ENCODE assay signal across 14 cellular contexts in genomic region chr3:80233576-80233975, GRCh38.
DNase-seq lines count a peak whose midpoint lies in the region; ATAC-seq and TF ChIP-seq lines count a peak whose summit lies in the region.
"Had no signal": no experiment of that assay in that cellular context is flagged by ENCODE, and none has a peak within 500 bp of the region (broad histone marks: within the 10 kb centered on the region; RNA-seq: fewer than 3 reads in every experiment).

No MANE protein-coding gene starts in this region.

- H3K4me3 ChIP-seq in RWPE2 (ENCODE audit: severe bottlenecking) (no peak overlapping the region), left lung (no peak overlapping the region)

- peaks cover 2% of the 10 kb centered on the region for H3K27me3 ChIP-seq in RWPE2 (ENCODE audit: insufficient read depth, poor library complexity, severe bottlenecking)
- no peaks in the 10 kb centered on the region for H3K27me3 ChIP-seq in left lung

- TF ChIP-seq CTCF in RWPE2 (IDR thresholded peaks at IDR 0.05; ENCODE audit: poor library complexity, severe bottlenecking) (no peak), left lung (IDR thresholded peaks at IDR 0.05) (no peak)

- H3K4me1 ChIP-seq in RWPE2 (ENCODE audit: insufficient read depth, poor library complexity, severe bottlenecking) = peaks cover 33% of the 10 kb centered on the region
- H3K4me1 ChIP-seq in left lung = no peaks in the 10 kb centered on the region

- ATAC-seq in RWPE2 (ENCODE audit: low read depth) = peak; percentile 60
- no peak for ATAC-seq in left lung
- ATAC-seq in GM21360 (IDR thresholded peaks at IDR 0.05; ENCODE audit: unreplicated experiment) = no peak

- DNase-seq in HCEC 1CT = peak; percentile 5
- DNase-seq in RWPE2 (ENCODE audit: low spot score) = no peak
- DNase-seq in epithelial cell of prostate (ENCODE audit: low read depth, low spot score) = peak; percentile 3
- DNase-seq in renal cortical epithelial cell (ENCODE audit: low read depth) = peak; percentile 17
- DNase-seq in left lung = no peak
- no peak for DNase-seq in activated naive CD4-positive, alpha-beta T cell (lab: John Stamatoyannopoulos, UW)
- DNase-seq: CD8-positive, alpha-beta memory T cell; MV-4-11; NCI-H1436; NCI-H2081; NCI-H2227 treated with DMSO at 0.1 percent for 48 hours; NCI-H526 treated with DMSO at 0.1 percent for 48 hours; SHP77 had no signal

- peak overlapping the region; percentile 83 for H3K27ac ChIP-seq in RWPE2 (ENCODE audit: poor library complexity, severe bottlenecking)
- no peak overlapping the region for H3K27ac ChIP-seq in epithelial cell of prostate
- no peak overlapping the region for H3K27ac ChIP-seq in left lung

- intact Hi-C loops in left lung (cut with DNase I) = no loop called here

- H3K36me3 ChIP-seq in RWPE2 (ENCODE audit: low read depth) (no peaks in the 10 kb centered on the region), left lung (no peaks in the 10 kb centered on the region)

- no peaks in the 10 kb centered on the region for H3K9me3 ChIP-seq in RWPE2 (ENCODE audit: severe bottlenecking)
- H3K9me3 ChIP-seq in left lung = peaks cover 0 to 4% of the 10 kb centered on the region in 2 donors

Comparison
In these comparisons a context has a peak if more than half of its experiments do, and no peak if none do; other contexts are left out.
1. DNase-seq: peak in HCEC 1CT (single experiment), epithelial cell of prostate (single experiment) and renal cortical epithelial cell (single experiment); none in RWPE2 (single experiment), left lung (0 of 2) and activated naive CD4-positive, alpha-beta T cell (0 of 4).